ENCODE assay signal across 17 cellular contexts in genomic region chr13:70380809-70381208, GRCh38.
"Had no signal": no experiment of that assay in that cellular context is flagged by ENCODE, and none has a peak within 500 bp of the region (broad histone marks: within the 10 kb centered on the region; RNA-seq: fewer than 3 reads in every experiment).

No MANE protein-coding gene starts in this region.

- H3K27ac ChIP-seq: epithelial cell of prostate, esophagus muscularis mucosa, neutrophil, tibial nerve had no signal

- FAIRE-seq: colon, keratinocyte had no signal

- ATAC-seq: effector memory CD8-positive, alpha-beta T cell; left cardiac atrium; naive thymus-derived CD8-positive, alpha-beta T cell; right cardiac atrium; stimulated activated effector memory CD8-positive, alpha-beta T cell treated with anti-CD3 and anti-CD28 coated beads, Interleukin-12 subunit alpha, Interleukin-12 subunit beta, amount 100 ng/mL, for 72 hours; stimulated activated naive CD8-positive, alpha-beta T cell treated with anti-CD3 and anti-CD28 coated beads, Interleukin-15, Interleukin-2, amounts not matched to agents 100 U/mL and 50 U/mL, for 24 hours had no signal

- DNase-seq: cerebellar nuclear complex; effector memory CD8-positive, alpha-beta T cell; immature natural killer cell; left cardiac atrium; mesendoderm; naive thymus-derived CD8-positive, alpha-beta T cell; right cardiac atrium; stimulated activated CD4-positive, alpha-beta T cell treated with anti-CD3 and anti-CD28 coated beads, Interleukin-4, amount 100 ng/mL, for 1 hour; stimulated activated CD8-positive, alpha-beta memory T cell treated with anti-CD3 and anti-CD28 coated beads, Interleukin-4, amount 100 ng/mL, for 48 hours; stimulated activated naive CD8-positive, alpha-beta T cell treated with anti-CD3 and anti-CD28 coated beads, Interleukin-15, Interleukin-2, amounts not matched to agents 100 U/mL and 50 U/mL, for 24 hours had no signal

- H3K4me1 ChIP-seq: esophagus muscularis mucosa, tibial nerve had no signal

- H3K27me3 ChIP-seq: esophagus muscularis mucosa, neutrophil, tibial nerve had no signal

- H3K36me3 ChIP-seq: esophagus muscularis mucosa, neutrophil, tibial nerve had no signal

- H3K4me3 ChIP-seq: esophagus muscularis mucosa, tibial nerve had no signal

- H3K9me3 ChIP-seq: esophagus muscularis mucosa, neutrophil, tibial nerve had no signal
